Comparison of ENCODE assay signal across 1 cellular context in genomic region chr9:93614830-93615468, GRCh38.
TF ChIP-seq lines count a peak whose summit lies in the region.

No MANE protein-coding gene starts in this region.

TF ChIP-seq in K562, 482 proteins besides CTCF, POLR2A, EP300 and RAD21 (continued from another document):
- TF ChIP-seq CREB3 (tag; conservative IDR thresholded peaks at IDR 0.05; ENCODE audit: low read depth) (no peak), MLX (CRISPR knock-in tag; conservative IDR thresholded peaks at IDR 0.05) (no peak), TEAD1 (CRISPR knock-in tag; IDR thresholded peaks at IDR 0.05) (no peak), ZNF79 (CRISPR knock-in tag; IDR thresholded peaks at IDR 0.05; ENCODE audit: low read depth) (no peak), MED1 (CRISPR knock-in tag; IDR thresholded peaks at IDR 0.05; ENCODE audit: borderline replicate concordance) (no peak), PREB (CRISPR knock-in tag; IDR thresholded peaks at IDR 0.05) (no peak), KDM1A (IDR thresholded peaks at IDR 0.05) (peak in 1 of 2 experiments; percentile 36; a peak in 1 of 4 replicates), NR3C1 (CRISPR knock-in tag; IDR thresholded peaks at IDR 0.05) (no peak), HDAC1 (IDR thresholded peaks at IDR 0.05) (peak in 1 of 2 experiments; percentile 53; a peak in 1 of 4 replicates), ELF4 (CRISPR knock-in tag; IDR thresholded peaks at IDR 0.05) (peak; percentile 57; the same call in 1 of the 2 replicates), TRIM25 (IDR thresholded peaks at IDR 0.05; ENCODE audit: borderline replicate concordance) (no peak), MAX (CRISPR knock-in tag; IDR thresholded peaks at IDR 0.05) (no peak), RERE (CRISPR knock-in tag; IDR thresholded peaks at IDR 0.05; ENCODE audit: borderline replicate concordance) (no peak), NCOR1 (IDR thresholded peaks at IDR 0.05) (0 out of 2 replicates have a peak, but pooled peaks have one; percentile 5), ZBTB40 (IDR thresholded peaks at IDR 0.05) (no peak), ZBTB40 (CRISPR knock-in tag; IDR thresholded peaks at IDR 0.05) (no peak), ZSCAN29 (IDR thresholded peaks at IDR 0.05) (no peak), RB1 (IDR thresholded peaks at IDR 0.05; ENCODE audit: low read depth) (no peak), IRF9 (tag; IDR thresholded peaks at IDR 0.05) (no peak), ZC3H4 (CRISPR knock-in tag; IDR thresholded peaks at IDR 0.05; ENCODE audit: borderline replicate concordance) (no peak), TCF3 (CRISPR knock-in tag; IDR thresholded peaks at IDR 0.05) (no peak), HNRNPLL (IDR thresholded peaks at IDR 0.05; ENCODE audit: low read depth, low read length, poor library complexity, severe bottlenecking) (no peak)
